ENCODE assay signal across 28 cellular contexts in genomic region chr10:96658844-96659243, GRCh38.
DNase-seq lines count a peak whose midpoint lies in the region; ATAC-seq and TF ChIP-seq lines count a peak whose summit lies in the region.
"Had no signal": no experiment of that assay in that cellular context is flagged by ENCODE, and none has a peak within 500 bp of the region (broad histone marks: within the 10 kb centered on the region; RNA-seq: fewer than 3 reads in every experiment).

No MANE protein-coding gene starts in this region.

- H3K4me3 ChIP-seq in cardiac muscle cell, result no peak overlapping the region
- H3K4me3 ChIP-seq in right atrium auricular region, result no peak overlapping the region
- H3K4me3 ChIP-seq in body of pancreas, result no peak overlapping the region
- H3K4me3 ChIP-seq: left lung, ovary had no signal

- H3K27ac ChIP-seq in cardiac muscle cell (peak overlapping the region; percentile 59), right atrium auricular region (no peak overlapping the region), body of pancreas (peak overlapping the region in 3 of 4 donors; percentile 56 to 75 (median 59))
- H3K27ac ChIP-seq: KMS-11, ovary had no signal

- H3K4me1 ChIP-seq in cardiac muscle cell (ENCODE audit: low read depth) (peaks cover 15% of the 10 kb centered on the region), right atrium auricular region (peaks cover 0 to 8% of the 10 kb centered on the region in 2 donors), body of pancreas (peaks cover 22% of the 10 kb centered on the region)

- no peaks in the 10 kb centered on the region for H3K27me3 ChIP-seq in cardiac muscle cell
- no peaks in the 10 kb centered on the region for H3K27me3 ChIP-seq in right atrium auricular region
- no peaks in the 10 kb centered on the region for H3K27me3 ChIP-seq in body of pancreas
- H3K27me3 ChIP-seq: left lung, ovary had no signal

- H3K27me3 Mint-ChIP-seq in natural killer cell treated with Interleukin-12 subunit alpha and Interleukin-12 subunit beta and Interleukin-15 and Interleukin-18, amount 100 ng/mL, for 72 hours, result no peaks in the 10 kb centered on the region
- H3K27me3 Mint-ChIP-seq: activated naive CD8-positive, alpha-beta T cell treated with anti-CD3 and anti-CD28 coated beads, Interleukin-2, amount 50 U/mL, for 24 hours had no signal

- H3K36me3 ChIP-seq in cardiac muscle cell (no peaks in the 10 kb centered on the region), right atrium auricular region (no peaks in the 10 kb centered on the region), body of pancreas (replicated peaks in 1 of 2; ENCODE audit: insufficient read depth in 1 of 2, low read depth in 2 of 2) (peaks cover 0 to 1% of the 10 kb centered on the region in 2 donors)
- H3K36me3 ChIP-seq: left lung, ovary had no signal

- intact Hi-C loops in body of pancreas (cut with DNase I), result no loop called here

- H3K9me3 Mint-ChIP-seq in natural killer cell treated with Interleukin-12 subunit alpha and Interleukin-12 subunit beta and Interleukin-15 and Interleukin-18, amount 100 ng/mL, for 72 hours, result peaks cover 3% of the 10 kb centered on the region
- H3K9me3 Mint-ChIP-seq: activated naive CD8-positive, alpha-beta T cell treated with anti-CD3 and anti-CD28 coated beads, Interleukin-2, amount 50 U/mL, for 24 hours had no signal

- peaks cover 23% of the 10 kb centered on the region for H3K36me3 Mint-ChIP-seq in natural killer cell treated with Interleukin-12 subunit alpha and Interleukin-12 subunit beta and Interleukin-15 and Interleukin-18, amount 100 ng/mL, for 72 hours
- H3K36me3 Mint-ChIP-seq: mesothelial cell of epicardium had no signal

- H3K9me3 ChIP-seq in cardiac muscle cell (ENCODE audit: low read depth) (no peaks in the 10 kb centered on the region), right atrium auricular region (no peaks in the 10 kb centered on the region), body of pancreas (no peaks in the 10 kb centered on the region)
- H3K9me3 ChIP-seq: left lung, ovary had no signal

- H3K4me1 Mint-ChIP-seq in natural killer cell treated with Interleukin-12 subunit alpha and Interleukin-12 subunit beta and Interleukin-15 and Interleukin-18, amount 100 ng/mL, for 72 hours (ENCODE audit: low read depth in 2 of 2), result peaks cover 66 to 69% of the 10 kb centered on the region in 2 donors
- H3K4me1 Mint-ChIP-seq: mesothelial cell of epicardium had no signal

- 44 to 46% methylated on average over 3 of the region's 3 CpGs for WGBS in body of pancreas, 2 donors

- ATAC-seq in body of pancreas (peak; percentile 16), HG03159 (IDR thresholded peaks at IDR 0.05; ENCODE audit: unreplicated experiment) (no peak), GM18861 (IDR thresholded peaks at IDR 0.05; ENCODE audit: unreplicated experiment) (no peak), HG02970 (IDR thresholded peaks at IDR 0.05; ENCODE audit: low FRiP score, unreplicated experiment) (no peak)
- ATAC-seq in natural killer cell treated with Interleukin-12 subunit alpha and Interleukin-12 subunit beta and Interleukin-15 and Interleukin-18, amount 100 ng/mL, for 72 hours, result no peak
- ATAC-seq: activated CD8-positive, alpha-beta memory T cell treated with anti-CD3 and anti-CD28 coated beads, Interleukin-2, amount 10 ng/mL, durations not matched to agents 7 days and 5 days; activated naive CD8-positive, alpha-beta T cell treated with anti-CD3 and anti-CD28 coated beads, Interleukin-2, amount 50 U/mL, for 24 hours; CD8-positive, alpha-beta T cell; left lung; naive thymus-derived CD4-positive, alpha-beta T cell; WTC11 had no signal

- DNase-seq in cardiac muscle cell (ENCODE audit: low read depth in 1 of 2, low spot score in 1 of 2) (no peak), right atrium auricular region (ENCODE audit: low spot score) (no peak), body of pancreas (no peak), germinal center (ENCODE audit: low spot score) (no peak)
- no peak for DNase-seq in natural killer cell treated with Interleukin-12 subunit alpha and Interleukin-12 subunit beta and Interleukin-15 and Interleukin-18, amount 100 ng/mL, for 72 hours (ENCODE audit: low spot score)
- DNase-seq: 8988T; activated CD4-positive, alpha-beta T cell treated with anti-CD3 and anti-CD28 coated beads, Interleukin-2, amount 50 U/mL, for 1 hour; activated CD8-positive, alpha-beta memory T cell treated with anti-CD3 and anti-CD28 coated beads, Interleukin-2, amount 10 ng/mL, durations not matched to agents 7 days and 5 days; activated naive CD8-positive, alpha-beta T cell treated with anti-CD3 and anti-CD28 coated beads, Interleukin-2, amount 50 U/mL, for 24 hours; activated T-cell treated with anti-CD3 and anti-CD28 coated beads, Interleukin-2, amount 50 U/mL, for 48 hours; CD8-positive, alpha-beta T cell; cerebellar nuclear complex; DMS 273 treated with DMSO at 0.1 percent for 48 hours; EL; GOT3; left lung; naive thymus-derived CD4-positive, alpha-beta T cell; NCI-H1436; ovary; right cardiac atrium; stimulated activated CD4-positive, alpha-beta T cell treated with anti-CD3 and anti-CD28 coated beads, Interleukin-12 subunit alpha, Interleukin-12 subunit beta, amount 100 ng/mL, for 4 hours; stimulated activated CD4-positive, alpha-beta T cell treated with anti-CD3 and anti-CD28 coated beads, Interleukin-4, amount 100 ng/mL, for 1 hour had no signal

- TF ChIP-seq CTCF in cardiac muscle cell (IDR thresholded peaks at IDR 0.05; ENCODE audit: low read depth, low read length) (no peak), right atrium auricular region (IDR thresholded peaks at IDR 0.05) (no peak), body of pancreas (IDR thresholded peaks at IDR 0.05) (no peak)

- TF ChIP-seq POLR2A in body of pancreas (IDR thresholded peaks at IDR 0.05), result no peak

- H3K4me3 Mint-ChIP-seq in natural killer cell treated with Interleukin-12 subunit alpha and Interleukin-12 subunit beta and Interleukin-15 and Interleukin-18, amount 100 ng/mL, for 72 hours, result peak overlapping the region; percentile 83
- H3K4me3 Mint-ChIP-seq: activated CD8-positive, alpha-beta memory T cell treated with anti-CD3 and anti-CD28 coated beads, Interleukin-2, amount 10 ng/mL, durations not matched to agents 7 days and 5 days; activated naive CD8-positive, alpha-beta T cell treated with anti-CD3 and anti-CD28 coated beads, Interleukin-2, amount 50 U/mL, for 24 hours; CD8-positive, alpha-beta T cell; mesothelial cell of epicardium; naive thymus-derived CD4-positive, alpha-beta T cell; WTC11 had no signal

- H3K27ac Mint-ChIP-seq in natural killer cell treated with Interleukin-12 subunit alpha and Interleukin-12 subunit beta and Interleukin-15 and Interleukin-18, amount 100 ng/mL, for 72 hours, result peak overlapping the region; percentile 85 to 98
- H3K27ac Mint-ChIP-seq: activated CD8-positive, alpha-beta memory T cell treated with anti-CD3 and anti-CD28 coated beads, Interleukin-2, amount 10 ng/mL, durations not matched to agents 7 days and 5 days; activated naive CD8-positive, alpha-beta T cell treated with anti-CD3 and anti-CD28 coated beads, Interleukin-2, amount 50 U/mL, for 24 hours; CD8-positive, alpha-beta T cell; mesothelial cell of epicardium; naive thymus-derived CD4-positive, alpha-beta T cell had no signal

Comparison
In these comparisons a context has a peak if more than half of its experiments do, and no peak if none do; other contexts are left out.
1. H3K27ac ChIP-seq: peak in cardiac muscle cell (single experiment) and body of pancreas (3 of 4); none in right atrium auricular region (0 of 2).